ENCODE assay signal across 9 cellular contexts in the genomic region with DNA sequence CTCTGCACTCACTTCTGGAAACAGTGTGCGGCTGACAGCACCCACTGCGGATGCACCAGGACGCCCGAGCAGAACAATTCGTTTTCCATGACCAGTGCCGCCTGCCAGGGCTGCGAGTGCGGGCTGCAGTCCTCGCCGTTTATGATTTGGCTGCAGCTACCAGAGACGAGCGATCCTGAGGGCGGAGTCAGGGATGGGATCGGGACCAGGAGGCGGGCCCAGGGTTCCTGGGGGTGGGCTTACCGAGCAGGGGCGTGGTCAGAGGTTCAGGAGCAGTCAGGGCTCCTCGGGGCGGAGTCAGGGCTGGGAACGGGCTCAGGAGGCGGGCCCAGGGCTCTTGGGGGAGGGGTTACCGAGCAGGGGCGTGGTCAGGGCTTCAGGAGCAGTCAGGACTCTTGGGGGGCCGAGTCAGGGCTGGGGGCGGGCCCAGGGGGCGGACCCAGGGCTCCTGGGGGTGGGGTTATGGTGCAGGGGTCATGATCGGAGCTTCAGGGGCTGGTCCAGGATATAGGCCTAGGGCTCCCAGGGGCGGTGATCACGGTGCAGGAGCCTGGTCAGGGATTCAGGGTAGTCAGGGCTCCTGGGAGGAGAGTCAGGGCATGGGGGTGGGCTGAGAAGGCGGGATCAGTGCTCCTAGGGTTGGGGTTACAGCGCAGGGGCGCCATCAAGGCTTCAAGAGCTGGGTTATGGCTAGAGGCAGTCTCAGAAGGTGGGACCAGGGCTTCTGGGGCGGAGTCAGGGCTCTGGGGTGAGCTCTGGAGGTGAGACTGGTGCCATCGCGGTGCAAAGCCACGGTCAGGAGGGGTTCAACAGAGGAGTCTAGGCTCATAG. TPM values are rescaled to one million over a fixed set of nuclear protein-coding genes. Genes with fewer than 3 reads are reported as not detected.
A peak's percentile ranks its signal among the peaks of the same experiment; 100 is the strongest.
DNase-seq lines count a peak whose midpoint lies in the region; ATAC-seq and TF ChIP-seq lines count a peak whose summit lies in the region.
"Had no signal": no experiment of that assay in that cellular context is flagged by ENCODE, and none has a peak within 500 bp of the region (broad histone marks: within the 10 kb centered on the region; RNA-seq: fewer than 3 reads in every experiment).

No MANE protein-coding gene starts in this region.

- POLR2A ChIA-PET in activated CD8-positive, alpha-beta T cell treated with anti-CD3 and anti-CD28 coated beads for 36 hours (lab: Charles Lee): no interaction called here

- CTCF ChIA-PET in activated naive CD4-positive, alpha-beta T cell treated with anti-CD3 and anti-CD28 coated beads, Interleukin-2, amount 10 ng/mL, durations not matched to agents 7 days and 5 days (lab: Charles Lee): interaction anchor here (1.4 kb wide), 1 partner anchor 13 kb away, joined by 7 read pairs; no protein-coding TSS in a partner anchor
- CTCF ChIA-PET in activated CD8-positive, alpha-beta T cell treated with anti-CD3 and anti-CD28 coated beads for 36 hours (lab: Charles Lee): interaction anchor here (1.1 kb wide), 1 partner anchor 354 kb away, joined by 4 read pairs; no protein-coding TSS in a partner anchor

- H3K9me3 ChIP-seq in stomach: no peaks in the 10 kb centered on the region

- H3K36me3 ChIP-seq in stomach: no peaks in the 10 kb centered on the region

- ATAC-seq in activated CD8-positive, alpha-beta T cell treated with anti-CD3 and anti-CD28 coated beads for 36 hours: peak; percentile 63
- no peak for ATAC-seq in HG03571 (IDR thresholded peaks at IDR 0.05; ENCODE audit: unreplicated experiment)

- no peak for TF ChIP-seq CTCF in activated CD8-positive, alpha-beta T cell treated with anti-CD3 and anti-CD28 coated beads for 36 hours (IDR thresholded peaks at IDR 0.05)
- no peak for TF ChIP-seq CTCF in stomach (IDR thresholded peaks at IDR 0.05)

- H3K27me3 ChIP-seq in stomach: peaks cover 12 to 91% (median 50%) of the 10 kb centered on the region in 3 donors

- no peaks in the 10 kb centered on the region for H3K36me3 Mint-ChIP-seq in activated naive CD4-positive, alpha-beta T cell treated with anti-CD3 and anti-CD28 coated beads, Interleukin-2, amount 10 ng/mL, durations not matched to agents 7 days and 5 days
- H3K36me3 Mint-ChIP-seq in activated CD8-positive, alpha-beta T cell treated with anti-CD3 and anti-CD28 coated beads for 36 hours (ENCODE audit: low read depth): no peaks in the 10 kb centered on the region

- H3K4me1 Mint-ChIP-seq in activated naive CD4-positive, alpha-beta T cell treated with anti-CD3 and anti-CD28 coated beads, Interleukin-2, amount 10 ng/mL, durations not matched to agents 7 days and 5 days: peaks cover 3% of the 10 kb centered on the region
- H3K4me1 Mint-ChIP-seq in activated CD8-positive, alpha-beta T cell treated with anti-CD3 and anti-CD28 coated beads for 36 hours (ENCODE audit: low read depth): peaks cover 8% of the 10 kb centered on the region

- no peaks in the 10 kb centered on the region for H3K9me3 Mint-ChIP-seq in activated naive CD4-positive, alpha-beta T cell treated with anti-CD3 and anti-CD28 coated beads, Interleukin-2, amount 10 ng/mL, durations not matched to agents 7 days and 5 days
- H3K9me3 Mint-ChIP-seq in activated CD8-positive, alpha-beta T cell treated with anti-CD3 and anti-CD28 coated beads for 36 hours: no peaks in the 10 kb centered on the region

- WGBS in stomach, 5 donors: 4 to 6% (median 6%) methylated on average over 34 to 36 of the region's 36 CpGs

- no peak overlapping the region for H3K4me3 Mint-ChIP-seq in activated naive CD4-positive, alpha-beta T cell treated with anti-CD3 and anti-CD28 coated beads, Interleukin-2, amount 10 ng/mL, durations not matched to agents 7 days and 5 days
- H3K4me3 Mint-ChIP-seq in activated CD8-positive, alpha-beta T cell treated with anti-CD3 and anti-CD28 coated beads for 36 hours: no peak overlapping the region

- H3K27ac Mint-ChIP-seq in activated naive CD4-positive, alpha-beta T cell treated with anti-CD3 and anti-CD28 coated beads, Interleukin-2, amount 10 ng/mL, durations not matched to agents 7 days and 5 days: no peak overlapping the region
- H3K27ac Mint-ChIP-seq in activated CD8-positive, alpha-beta T cell treated with anti-CD3 and anti-CD28 coated beads for 36 hours: no peak overlapping the region

- H3K27ac ChIP-seq in stomach: no peak overlapping the region

- peak overlapping the region in 1 of 4 donors; percentile 6 for H3K4me3 ChIP-seq in stomach

- DNase-seq in activated naive CD4-positive, alpha-beta T cell treated with anti-CD3 and anti-CD28 coated beads, Interleukin-2, amount 10 ng/mL, durations not matched to agents 7 days and 5 days: peak; percentile 46
- DNase-seq in activated naive CD4-positive, alpha-beta T cell (lab: John Stamatoyannopoulos, UW): no peak
- peak; percentile 33 for DNase-seq in M059J (ENCODE audit: low read depth)
- peak; percentile 58 for DNase-seq in activated CD8-positive, alpha-beta T cell treated with anti-CD3 and anti-CD28 coated beads for 36 hours
- peak; percentile 97 for DNase-seq in iPS-NIHi11 (ENCODE audit: low spot score)
- peak; percentile 29 for DNase-seq in stomach
- no peak for DNase-seq in stimulated activated naive CD4-positive, alpha-beta T cell treated with Interleukin-2 at 50 U/mL for 16 hours (lab: John Stamatoyannopoulos, UW)

- H3K27me3 Mint-ChIP-seq in activated naive CD4-positive, alpha-beta T cell treated with anti-CD3 and anti-CD28 coated beads, Interleukin-2, amount 10 ng/mL, durations not matched to agents 7 days and 5 days: peaks cover 14% of the 10 kb centered on the region
- peaks cover 39% of the 10 kb centered on the region for H3K27me3 Mint-ChIP-seq in activated CD8-positive, alpha-beta T cell treated with anti-CD3 and anti-CD28 coated beads for 36 hours

- TF ChIP-seq EP300 in stomach (IDR thresholded peaks at IDR 0.05): no peak

- intact Hi-C loops in activated CD8-positive, alpha-beta T cell treated with anti-CD3 and anti-CD28 coated beads for 36 hours (cut with micrococcal nuclease): no loop called here
- intact Hi-C loops in stomach (cut with DNase I; ENCODE audit: low total_unique reads): no loop called here

- no peak for TF ChIP-seq POLR2A in stomach (IDR thresholded peaks at IDR 0.05)

- H3K4me1 ChIP-seq in stomach: peaks cover 0 to 11% (median 8%) of the 10 kb centered on the region in 4 donors

RNA-seq across cellular contexts. Expression of gene KLK4, which starts 1.7 kb away (rescaled TPM):
- not detected in 2 replicates for total RNA-seq in M059J (2014; rRNA removed; shearing (Covaris generic))
- total RNA-seq in activated CD8-positive, alpha-beta T cell treated with anti-CD3 and anti-CD28 coated beads for 36 hours: not detected
- not detected for total RNA-seq in stomach
- not detected for polyA plus RNA-seq in stomach
- total RNA-seq: renal cortical epithelial cell had no signal

RNA-seq across cellular contexts. Expression of gene KLK2, which starts 36.2 kb away (rescaled TPM):
- total RNA-seq in M059J (2014; rRNA removed; shearing (Covaris generic)): not detected in 2 replicates
- total RNA-seq in activated CD8-positive, alpha-beta T cell treated with anti-CD3 and anti-CD28 coated beads for 36 hours: under 1 TPM; 0.51 to 0.90 TPM
- total RNA-seq in stomach: 10 to 100 TPM in 1 of 5 donors, not detected in 4; 94.6 TPM
- polyA plus RNA-seq in stomach: not detected
- total RNA-seq: renal cortical epithelial cell had no signal

RNA-seq across cellular contexts. Expression of gene KLK5, which starts 43.4 kb away (rescaled TPM):
- total RNA-seq in M059J (2014; rRNA removed; shearing (Covaris generic)): not detected in 2 replicates
- total RNA-seq in activated CD8-positive, alpha-beta T cell treated with anti-CD3 and anti-CD28 coated beads for 36 hours: not detected
- not detected for total RNA-seq in stomach
- polyA plus RNA-seq in stomach: 10 to 100 TPM in 1 of 3 donors, not detected in 2; 10.4 TPM

RNA-seq across cellular contexts. Expression of gene KLK3, which starts 54.7 kb away (rescaled TPM):
- total RNA-seq in M059J (2014; rRNA removed; shearing (Covaris generic)): not detected in 2 replicates
- not detected for total RNA-seq in activated CD8-positive, alpha-beta T cell treated with anti-CD3 and anti-CD28 coated beads for 36 hours
- total RNA-seq in stomach: 100 to 1,000 TPM in 1 of 5 donors, 10 to 100 TPM in 1, not detected in 3; 46.9 to 134 TPM
- polyA plus RNA-seq in stomach: not detected
- total RNA-seq: renal cortical epithelial cell had no signal

RNA-seq across cellular contexts. Expression of gene KLK6, which starts 59.9 kb away (rescaled TPM):
- total RNA-seq in M059J (2014; rRNA removed; shearing (Covaris generic)): 0.74 TPM in 1 of 2 replicates, not detected in the other
- not detected for total RNA-seq in activated CD8-positive, alpha-beta T cell treated with anti-CD3 and anti-CD28 coated beads for 36 hours
- total RNA-seq in stomach: not detected
- polyA plus RNA-seq in stomach: 1 to 10 TPM in 1 of 3 donors, not detected in 2; 4.5 TPM

Comparison
In these comparisons a context has a peak if more than half of its experiments do, and no peak if none do; other contexts are left out.
1. DNase-seq: peak in activated naive CD4-positive, alpha-beta T cell treated with anti-CD3 and anti-CD28 coated beads, Interleukin-2, amount 10 ng/mL, durations not matched to agents 7 days and 5 days (single experiment), M059J (single experiment), activated CD8-positive, alpha-beta T cell treated with anti-CD3 and anti-CD28 coated beads for 36 hours (single experiment), iPS-NIHi11 (single experiment) and stomach (single experiment); none in activated naive CD4-positive, alpha-beta T cell (0 of 4) and stimulated activated naive CD4-positive, alpha-beta T cell treated with Interleukin-2 at 50 U/mL for 16 hours (single experiment).